16 cellular contexts compared by ENCODE assay signal in genomic region chrX:115665122-115665521, GRCh38.
DNase-seq lines count a peak whose midpoint lies in the region; ATAC-seq and TF ChIP-seq lines count a peak whose summit lies in the region.
"Had no signal": no experiment of that assay in that cellular context is flagged by ENCODE, and none has a peak within 500 bp of the region (broad histone marks: within the 10 kb centered on the region; RNA-seq: fewer than 3 reads in every experiment).

No MANE protein-coding gene starts in this region.

- H3K4me3 ChIP-seq in liver (ENCODE audit: low read depth in 1 of 3, low read length in 3 of 3): no peak overlapping the region
- H3K4me3 ChIP-seq in osteoblast (ENCODE audit: insufficient read depth, low read length): no peak overlapping the region
- H3K4me3 ChIP-seq in aorta (ENCODE audit: low read length in 2 of 2): no peak overlapping the region
- H3K4me3 ChIP-seq: A549; BLaER1 treated with 17β-estradiol and CSF1 and Interleukin-3, amounts not matched to agents 10 nM and 100 nM had no signal

- H3K9ac ChIP-seq in liver (ENCODE audit: low read depth in 1 of 2, low read length in 2 of 2): no peak overlapping the region
- H3K9ac ChIP-seq: BLaER1 treated with 17β-estradiol and CSF1 and Interleukin-3, amounts not matched to agents 10 nM and 100 nM had no signal

- H3K9me3 ChIP-seq in liver (ENCODE audit: control insufficient read depth in 4 of 4, low read length in 3 of 4) (no peaks in the 10 kb centered on the region), osteoblast (ENCODE audit: low read depth, low read length) (no peaks in the 10 kb centered on the region), aorta (ENCODE audit: control insufficient read depth, low read length) (no peaks in the 10 kb centered on the region)
- H3K9me3 ChIP-seq: A549, Caco-2 had no signal

- H3K36me3 ChIP-seq in liver (ENCODE audit: control insufficient read depth in 4 of 4, insufficient read depth in 3 of 4, low read depth in 1 of 4, low read length in 3 of 4) (no peaks in the 10 kb centered on the region), osteoblast (ENCODE audit: insufficient read depth, low read length) (no peaks in the 10 kb centered on the region), aorta (ENCODE audit: control insufficient read depth in 1 of 2, insufficient read depth in 2 of 2, low read length in 1 of 2) (no peaks in the 10 kb centered on the region)
- H3K36me3 ChIP-seq: BLaER1 treated with 17β-estradiol and CSF1 and Interleukin-3, amounts not matched to agents 10 nM and 100 nM had no signal

- DNase-seq in left lobe of liver (ENCODE audit: low spot score) (peak; percentile 53), osteoblast (ENCODE audit: insufficient read length, low spot score, missing footprints) (peak; percentile 38), aorta (no peak), midbrain (lab: John Stamatoyannopoulos, UW) (no peak)
- DNase-seq: AML-193; Caco-2; Calu3; CD4-positive, alpha-beta T cell; CD8-positive, alpha-beta T cell; DMS79 treated with DMSO at 0.1 percent for 48 hours; GF-D8 had no signal

- 65% methylated on average over 9 of the region's 9 CpGs for WGBS in liver
- WGBS in aorta, 2 donors: 89 to 96% methylated on average over 9 of the region's 9 CpGs

- H3K27ac ChIP-seq in liver (ENCODE audit: low read depth in 1 of 2, low read length in 2 of 2) (peak overlapping the region; percentile 6 to 10), osteoblast (ENCODE audit: low read depth, low read length) (no peak overlapping the region), aorta (ENCODE audit: low read depth in 1 of 2, low read length in 2 of 2) (no peak overlapping the region)
- H3K27ac ChIP-seq: 22Rv1; A549; BLaER1 treated with 17β-estradiol and CSF1 and Interleukin-3, amounts not matched to agents 10 nM and 100 nM; C4-2B had no signal

- ATAC-seq in left lobe of liver (peak; percentile 86), aorta (ENCODE audit: low FRiP score) (no peak)
- ATAC-seq: A549; CD8-positive, alpha-beta T cell had no signal

- no peak for TF ChIP-seq CTCF in liver (IDR thresholded peaks at IDR 0.05; ENCODE audit: low read depth, low read length, missing input control)
- no peak for TF ChIP-seq CTCF in osteoblast (IDR thresholded peaks at IDR 0.05; ENCODE audit: extremely low read depth, low read depth, low read length)

- intact Hi-C loops in aorta (cut with DNase I): no loop called here

- H3K27me3 ChIP-seq in liver (ENCODE audit: control insufficient read depth in 4 of 4, insufficient read depth in 4 of 4, low read length in 3 of 4) (no peaks in the 10 kb centered on the region), osteoblast (ENCODE audit: insufficient read depth, low read length) (no peaks in the 10 kb centered on the region), aorta (ENCODE audit: control insufficient read depth in 1 of 2, insufficient read depth in 2 of 2, low read length in 1 of 2) (no peaks in the 10 kb centered on the region)

- H3K79me2 ChIP-seq in osteoblast (ENCODE audit: insufficient read depth, low read length): no peaks in the 10 kb centered on the region

- TF ChIP-seq RAD21 in liver (IDR thresholded peaks at IDR 0.05): no peak

- H3K4me2 ChIP-seq in osteoblast (ENCODE audit: insufficient read depth, low read length): no peak overlapping the region
- H3K4me2 ChIP-seq: A549; BLaER1 treated with 17β-estradiol and CSF1 and Interleukin-3, amounts not matched to agents 10 nM and 100 nM had no signal

- peaks cover 0 to 5% (median 1%) of the 10 kb centered on the region in 4 donors for H3K4me1 ChIP-seq in liver (ENCODE audit: control insufficient read depth in 4 of 4, insufficient read depth in 4 of 4, low read length in 3 of 4)
- H3K4me1 ChIP-seq in osteoblast (ENCODE audit: insufficient read depth, low read length): no peaks in the 10 kb centered on the region
- H3K4me1 ChIP-seq in aorta (ENCODE audit: control insufficient read depth in 1 of 2, insufficient read depth in 2 of 2, low read length in 2 of 2): no peaks in the 10 kb centered on the region
- H3K4me1 ChIP-seq: A549; BLaER1 treated with 17β-estradiol and CSF1 and Interleukin-3, amounts not matched to agents 10 nM and 100 nM; Caco-2 had no signal

- H2AFZ ChIP-seq in osteoblast (ENCODE audit: low read length): no peak overlapping the region

- H4K20me1 ChIP-seq in osteoblast (ENCODE audit: insufficient read depth, low read length): no peaks in the 10 kb centered on the region
- H4K20me1 ChIP-seq: BLaER1 treated with 17β-estradiol and CSF1 and Interleukin-3, amounts not matched to agents 10 nM and 100 nM had no signal

TF ChIP-seq in liver, 16 proteins besides CTCF, POLR2A, EP300 and RAD21:
- TF ChIP-seq GABPA (IDR thresholded peaks at IDR 0.05 in 1 of 2, conservative IDR thresholded peaks at IDR 0.05 in 1 of 2): peak in 1 of 2 donors; percentile 12
- TF ChIP-seq RXRA (IDR thresholded peaks at IDR 0.05): peak; percentile 82 to 83
- peak; percentile 75 to 79 for TF ChIP-seq HNF4A (conservative IDR thresholded peaks at IDR 0.05)
- TF ChIP-seq HNF4G (IDR thresholded peaks at IDR 0.05): peak; percentile 30
- TF ChIP-seq TAF1 (conservative IDR thresholded peaks at IDR 0.05): no peak
- TF ChIP-seq SP1 (IDR thresholded peaks at IDR 0.05): peak; percentile 62
- peak in 1 of 2 donors; percentile 16 for TF ChIP-seq JUND (IDR thresholded peaks at IDR 0.05)
- no peak for TF ChIP-seq EGR1 (IDR thresholded peaks at IDR 0.05; ENCODE audit: low read depth in 2 of 2)
TF ChIP-seq in liver: peak in this region for 6.

Comparison
In these comparisons a context has a peak if more than half of its experiments do, and no peak if none do; other contexts are left out.
1. DNase-seq: peak in left lobe of liver (single experiment) and osteoblast (single experiment); none in aorta (0 of 2) and midbrain (single experiment).
2. H3K27ac ChIP-seq: peak in liver (2 of 2); none in osteoblast (single experiment) and aorta (0 of 2).